In the genomic region with DNA sequence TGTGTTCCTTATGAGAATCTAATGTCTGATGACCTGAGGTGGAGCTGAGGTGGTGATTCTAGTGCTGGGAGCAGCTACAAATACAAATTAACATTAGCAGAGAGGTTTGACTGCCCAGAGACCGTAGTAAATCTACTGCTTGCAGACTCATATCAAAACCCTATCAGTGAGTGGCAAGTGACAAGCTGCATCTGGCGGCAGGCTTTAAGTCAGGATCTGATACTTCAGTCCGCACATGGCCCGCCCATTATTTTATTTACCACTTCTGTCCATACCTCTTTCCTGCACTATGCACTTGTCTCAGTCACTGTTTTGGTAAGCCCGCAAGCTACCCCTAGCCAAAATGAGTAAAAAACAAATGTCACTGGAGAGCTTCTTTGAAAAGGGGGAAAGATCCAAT, we compare ENCODE assay signal across 1 cellular context.
A peak's percentile ranks its signal among the peaks of the same experiment; 100 is the strongest.
TF ChIP-seq lines count a peak whose summit lies in the region.

No MANE protein-coding gene starts in this region.

TF ChIP-seq in GM12878, 131 proteins besides CTCF, POLR2A, EP300 and RAD21:
- TF ChIP-seq, protein P1, sequence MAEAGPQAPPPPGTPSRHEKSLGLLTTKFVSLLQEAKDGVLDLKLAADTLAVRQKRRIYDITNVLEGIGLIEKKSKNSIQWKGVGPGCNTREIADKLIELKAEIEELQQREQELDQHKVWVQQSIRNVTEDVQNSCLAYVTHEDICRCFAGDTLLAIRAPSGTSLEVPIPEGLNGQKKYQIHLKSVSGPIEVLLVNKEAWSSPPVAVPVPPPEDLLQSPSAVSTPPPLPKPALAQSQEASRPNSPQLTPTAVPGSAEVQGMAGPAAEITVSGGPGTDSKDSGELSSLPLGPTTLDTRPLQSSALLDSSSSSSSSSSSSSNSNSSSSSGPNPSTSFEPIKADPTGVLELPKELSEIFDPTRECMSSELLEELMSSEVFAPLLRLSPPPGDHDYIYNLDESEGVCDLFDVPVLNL (IDR thresholded peaks at IDR 0.05; ENCODE audit: low read depth, low read length): no peak
- TF ChIP-seq TCF3 (IDR thresholded peaks at IDR 0.05; ENCODE audit: borderline replicate concordance, insufficient read depth, low read depth, low read length): peak; percentile 86; the same call in 1 of the 2 replicates
- TF ChIP-seq, protein P2, sequence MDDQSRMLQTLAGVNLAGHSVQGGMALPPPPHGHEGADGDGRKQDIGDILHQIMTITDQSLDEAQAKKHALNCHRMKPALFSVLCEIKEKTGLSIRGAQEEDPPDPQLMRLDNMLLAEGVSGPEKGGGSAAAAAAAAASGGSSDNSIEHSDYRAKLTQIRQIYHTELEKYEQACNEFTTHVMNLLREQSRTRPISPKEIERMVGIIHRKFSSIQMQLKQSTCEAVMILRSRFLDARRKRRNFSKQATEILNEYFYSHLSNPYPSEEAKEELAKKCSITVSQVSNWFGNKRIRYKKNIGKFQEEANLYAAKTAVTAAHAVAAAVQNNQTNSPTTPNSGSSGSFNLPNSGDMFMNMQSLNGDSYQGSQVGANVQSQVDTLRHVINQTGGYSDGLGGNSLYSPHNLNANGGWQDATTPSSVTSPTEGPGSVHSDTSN (IDR thresholded peaks at IDR 0.05; ENCODE audit: insufficient replicate concordance, low read depth, low read length): peak; percentile 25
- TF ChIP-seq, protein P3, sequence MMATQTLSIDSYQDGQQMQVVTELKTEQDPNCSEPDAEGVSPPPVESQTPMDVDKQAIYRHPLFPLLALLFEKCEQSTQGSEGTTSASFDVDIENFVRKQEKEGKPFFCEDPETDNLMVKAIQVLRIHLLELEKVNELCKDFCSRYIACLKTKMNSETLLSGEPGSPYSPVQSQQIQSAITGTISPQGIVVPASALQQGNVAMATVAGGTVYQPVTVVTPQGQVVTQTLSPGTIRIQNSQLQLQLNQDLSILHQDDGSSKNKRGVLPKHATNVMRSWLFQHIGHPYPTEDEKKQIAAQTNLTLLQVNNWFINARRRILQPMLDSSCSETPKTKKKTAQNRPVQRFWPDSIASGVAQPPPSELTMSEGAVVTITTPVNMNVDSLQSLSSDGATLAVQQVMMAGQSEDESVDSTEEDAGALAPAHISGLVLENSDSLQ (IDR thresholded peaks at IDR 0.05): peak; percentile 37; the same call in 1 of the 2 replicates
- TF ChIP-seq RUNX3 (IDR thresholded peaks at IDR 0.05; ENCODE audit: low read length): no peak
- peak; percentile 48; the same call in 1 of the 2 replicates for TF ChIP-seq TCF12 (IDR thresholded peaks at IDR 0.05; ENCODE audit: low read depth, low read length)
TF ChIP-seq in GM12878: peak in this region for 4.
